In genomic region chr6:144284474-144284752, GRCh38 we compare ENCODE assay signal across 8 cellular contexts. TPM values are rescaled to one million over a fixed set of nuclear protein-coding genes. Genes with fewer than 3 reads are reported as not detected.
DNase-seq lines count a peak whose midpoint lies in the region; ATAC-seq and TF ChIP-seq lines count a peak whose summit lies in the region.

No MANE protein-coding gene starts in this region.

- H3K4me1 Mint-ChIP-seq in activated CD8-positive, alpha-beta memory T cell treated with anti-CD3 and anti-CD28 coated beads, Interleukin-2, amount 10 ng/mL, durations not matched to agents 7 days and 5 days, result peaks cover 20% of the 10 kb centered on the region

- peak overlapping the region; percentile 91 for H3K4me3 Mint-ChIP-seq in activated CD8-positive, alpha-beta memory T cell treated with anti-CD3 and anti-CD28 coated beads, Interleukin-2, amount 10 ng/mL, durations not matched to agents 7 days and 5 days

- intact Hi-C loops in left lung (cut with DNase I), result no loop called here
- intact Hi-C loops in thyroid gland (cut with DNase I), result loop anchor here (10.0 kb wide), 2 partner anchors 50 to 190 kb away; no protein-coding TSS in a partner anchor

- no peaks in the 10 kb centered on the region for H3K9me3 Mint-ChIP-seq in activated CD8-positive, alpha-beta memory T cell treated with anti-CD3 and anti-CD28 coated beads, Interleukin-2, amount 10 ng/mL, durations not matched to agents 7 days and 5 days (ENCODE audit: low read depth)

- no peak for TF ChIP-seq POLR2A in thyroid gland (IDR thresholded peaks at IDR 0.05)

- H3K27ac ChIP-seq in angular gyrus (ENCODE audit: low read depth, low read length) (peak overlapping the region; percentile 40), left lung (peak overlapping the region; percentile 96 to 98), thyroid gland (peak overlapping the region; percentile 88 to 99 (median 98))

- ATAC-seq in activated CD8-positive, alpha-beta memory T cell treated with anti-CD3 and anti-CD28 coated beads, Interleukin-2, amount 10 ng/mL, durations not matched to agents 7 days and 5 days, result no peak
- no peak for ATAC-seq in left lung
- no peak for ATAC-seq in HG02588 (IDR thresholded peaks at IDR 0.05; ENCODE audit: unreplicated experiment)

- H3K36me3 Mint-ChIP-seq in activated CD8-positive, alpha-beta memory T cell treated with anti-CD3 and anti-CD28 coated beads, Interleukin-2, amount 10 ng/mL, durations not matched to agents 7 days and 5 days, result peaks cover 9% of the 10 kb centered on the region

- H3K9me3 ChIP-seq in left lung, result no peaks in the 10 kb centered on the region
- no peaks in the 10 kb centered on the region for H3K9me3 ChIP-seq in thyroid gland

- H3K4me1 ChIP-seq in left lung (peaks cover 0 to 29% of the 10 kb centered on the region in 2 donors), thyroid gland (peaks cover 10 to 15% of the 10 kb centered on the region in 2 donors)

- no peak for DNase-seq in activated CD8-positive, alpha-beta memory T cell treated with anti-CD3 and anti-CD28 coated beads, Interleukin-2, amount 10 ng/mL, durations not matched to agents 7 days and 5 days
- no peak for DNase-seq in activated CD8-positive, alpha-beta memory T cell treated with anti-CD3 and anti-CD28 coated beads for 24 hours
- no peak for DNase-seq in left lung
- no peak for DNase-seq in thyroid gland
- no peak for DNase-seq in germinal center (ENCODE audit: low spot score)
- no peak for DNase-seq in AG20443 (ENCODE audit: low spot score)

- no peaks in the 10 kb centered on the region for H3K36me3 ChIP-seq in left lung
- H3K36me3 ChIP-seq in thyroid gland, result no peaks in the 10 kb centered on the region

- H3K4me3 ChIP-seq in left lung, result peak overlapping the region; percentile 62 to 93
- H3K4me3 ChIP-seq in thyroid gland (replicated peaks in 1 of 3), result peak overlapping the region; percentile 67 to 83 (median 70)

- H3K27me3 ChIP-seq in left lung (no peaks in the 10 kb centered on the region), thyroid gland (no peaks in the 10 kb centered on the region)

- TF ChIP-seq CTCF in left lung (IDR thresholded peaks at IDR 0.05) (no peak), thyroid gland (IDR thresholded peaks at IDR 0.05) (no peak)

- CTCF ChIA-PET in activated CD8-positive, alpha-beta memory T cell treated with anti-CD3 and anti-CD28 coated beads, Interleukin-2, amount 10 ng/mL, durations not matched to agents 7 days and 5 days (lab: Charles Lee), result interaction anchor here (1.4 kb wide), 1 partner anchor 198 kb away, joined by 4 read pairs; no protein-coding TSS in a partner anchor

- peaks cover 27% of the 10 kb centered on the region for H3K27me3 Mint-ChIP-seq in activated CD8-positive, alpha-beta memory T cell treated with anti-CD3 and anti-CD28 coated beads, Interleukin-2, amount 10 ng/mL, durations not matched to agents 7 days and 5 days

- 1 to 2% methylated on average over 6 of the region's 6 CpGs for WGBS in thyroid gland, 2 donors

- H3K27ac Mint-ChIP-seq in activated CD8-positive, alpha-beta memory T cell treated with anti-CD3 and anti-CD28 coated beads, Interleukin-2, amount 10 ng/mL, durations not matched to agents 7 days and 5 days, result peak overlapping the region; percentile 78

RNA-seq across cellular contexts. Expression of gene UTRN, which starts 0.7 kb away (rescaled TPM):
- total RNA-seq in activated CD8-positive, alpha-beta memory T cell treated with anti-CD3 and anti-CD28 coated beads, Interleukin-2, amount 10 ng/mL, durations not matched to agents 7 days and 5 days, result 100 to 1,000 TPM; 102 to 195 TPM
- total RNA-seq in left lung (100 to 1,000 TPM; 238 to 253 TPM), thyroid gland (100 to 1,000 TPM; 383 to 473 (median 415) TPM)

Comparison
In these comparisons a context has a peak if more than half of its experiments do, and no peak if none do; other contexts are left out.
1. H3K27ac ChIP-seq: peak in every context shown above with its lines; median percentile 98 in thyroid gland; 97 in left lung; 40 in angular gyrus.